In the genomic region with DNA sequence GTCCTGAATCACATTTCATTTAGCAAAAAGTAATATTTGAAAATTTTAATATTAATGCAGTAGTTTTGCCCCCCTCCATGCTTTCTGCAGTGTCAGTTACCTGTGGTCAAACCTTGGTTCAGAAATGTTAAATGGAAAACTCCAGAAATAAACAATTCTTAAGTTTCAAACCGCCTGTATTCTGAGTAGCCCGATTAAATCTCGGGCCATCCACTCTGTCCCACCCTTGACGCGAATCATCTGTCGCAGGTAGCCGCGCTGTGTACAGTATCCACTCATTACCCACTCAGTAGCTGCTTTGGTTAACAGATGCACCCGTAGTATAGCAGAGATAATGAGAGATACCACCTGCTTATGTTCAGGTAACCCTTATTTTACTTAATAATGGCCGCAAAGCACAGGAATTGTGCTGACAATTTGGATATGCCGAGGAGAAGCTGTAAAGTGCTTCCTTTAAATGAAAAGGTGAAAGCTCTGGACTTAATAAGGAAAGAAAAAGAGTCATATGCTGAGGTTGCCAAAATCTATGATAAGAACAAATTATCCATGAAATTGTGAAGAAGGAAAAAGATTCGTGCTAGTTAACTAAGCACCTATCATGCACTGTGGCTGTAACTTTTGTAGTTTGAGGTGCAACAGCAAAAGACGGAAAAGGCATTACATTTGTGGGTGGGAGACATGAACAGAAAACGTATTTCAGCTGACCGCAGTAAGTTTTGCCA, we compare ENCODE assay signal across 8 cellular contexts. TPM values are rescaled to one million over a fixed set of nuclear protein-coding genes. Genes with fewer than 3 reads are reported as not detected.
A peak's percentile ranks its signal among the peaks of the same experiment; 100 is the strongest.
DNase-seq lines count a peak whose midpoint lies in the region; ATAC-seq and TF ChIP-seq lines count a peak whose summit lies in the region.

No MANE protein-coding gene starts in this region.

- H3K4me3 Mint-ChIP-seq in T-helper 17 cell, result peak overlapping the region; percentile 92
- peak overlapping the region; percentile 91 to 93 for H3K4me3 Mint-ChIP-seq in stimulated activated naive B cell treated with anti-CD40 and anti-IgM and Interleukin-4, amounts not matched to agents 10 μg/mL and 1 μg/mL and 100 μg/mL, for 72 hours

- peak; percentile 62 for DNase-seq in NCI-H2171 treated with DMSO at 0.1 percent for 48 hours (lab: John Stamatoyannopoulos, UW)
- no peak for DNase-seq in NCI-H2171 (lab: John Stamatoyannopoulos, UW)
- DNase-seq in T-helper 17 cell, result no peak
- no peak for DNase-seq in stimulated activated naive B cell treated with anti-CD40 and anti-IgM and Interleukin-4, amounts not matched to agents 10 μg/mL and 1 μg/mL and 100 μg/mL, for 72 hours
- no peak for DNase-seq in glomerular visceral epithelial cell (ENCODE audit: extremely low spot score)
- no peak for DNase-seq in NOMO-1 (lab: John Stamatoyannopoulos, UW; ENCODE audit: unreplicated experiment in 2 of 2)

- no peaks in the 10 kb centered on the region for H3K9me3 Mint-ChIP-seq in stimulated activated naive B cell treated with anti-CD40 and anti-IgM and Interleukin-4, amounts not matched to agents 10 μg/mL and 1 μg/mL and 100 μg/mL, for 72 hours

- TF ChIP-seq EP300 in gastroesophageal sphincter (IDR thresholded peaks at IDR 0.05), result no peak

- H3K9me3 ChIP-seq in T-helper 17 cell (ENCODE audit: control insufficient read depth, low read length, poor library complexity, severe bottlenecking), result no peaks in the 10 kb centered on the region
- H3K9me3 ChIP-seq in gastroesophageal sphincter, result no peaks in the 10 kb centered on the region

- H3K36me3 ChIP-seq in gastroesophageal sphincter, result no peaks in the 10 kb centered on the region

- TF ChIP-seq POLR2A in gastroesophageal sphincter (IDR thresholded peaks at IDR 0.05), result peak in 1 of 2 donors; percentile 8

- no peaks in the 10 kb centered on the region for H3K27me3 ChIP-seq in gastroesophageal sphincter

- peaks cover 2% of the 10 kb centered on the region for H3K36me3 Mint-ChIP-seq in T-helper 17 cell (ENCODE audit: low read depth)
- peaks cover 3 to 10% of the 10 kb centered on the region in 2 donors for H3K36me3 Mint-ChIP-seq in stimulated activated naive B cell treated with anti-CD40 and anti-IgM and Interleukin-4, amounts not matched to agents 10 μg/mL and 1 μg/mL and 100 μg/mL, for 72 hours

- WGBS in gastroesophageal sphincter (ENCODE audit: low coverage in 1 of 2), 2 donors, result 28 to 31% methylated on average over 12 to 15 of the region's 15 CpGs

- peak overlapping the region; percentile 100 for H3K27ac Mint-ChIP-seq in T-helper 17 cell
- H3K27ac Mint-ChIP-seq in stimulated activated naive B cell treated with anti-CD40 and anti-IgM and Interleukin-4, amounts not matched to agents 10 μg/mL and 1 μg/mL and 100 μg/mL, for 72 hours, result peak overlapping the region; percentile 100

- H3K4me1 Mint-ChIP-seq in T-helper 17 cell, result peaks cover 37% of the 10 kb centered on the region
- H3K4me1 Mint-ChIP-seq in stimulated activated naive B cell treated with anti-CD40 and anti-IgM and Interleukin-4, amounts not matched to agents 10 μg/mL and 1 μg/mL and 100 μg/mL, for 72 hours, result peaks cover 23 to 32% of the 10 kb centered on the region in 2 donors

- H3K27ac ChIP-seq in gastroesophageal sphincter, result peak overlapping the region; percentile 98 to 99 (median 98)

- H3K4me1 ChIP-seq in gastroesophageal sphincter, result peaks cover 5 to 28% (median 11%) of the 10 kb centered on the region in 3 donors

- H3K27me3 Mint-ChIP-seq in T-helper 17 cell, result peaks cover 21% of the 10 kb centered on the region
- peaks cover 13 to 26% of the 10 kb centered on the region in 2 donors for H3K27me3 Mint-ChIP-seq in stimulated activated naive B cell treated with anti-CD40 and anti-IgM and Interleukin-4, amounts not matched to agents 10 μg/mL and 1 μg/mL and 100 μg/mL, for 72 hours

- peak overlapping the region; percentile 66 to 99 for H3K4me3 ChIP-seq in gastroesophageal sphincter

- no peak for TF ChIP-seq CTCF in gastroesophageal sphincter (IDR thresholded peaks at IDR 0.05)

- no peak for ATAC-seq in T-helper 17 cell
- no peak for ATAC-seq in gastroesophageal sphincter
- no peak for ATAC-seq in stimulated activated naive B cell treated with anti-CD40 and anti-IgM and Interleukin-4, amounts not matched to agents 10 μg/mL and 1 μg/mL and 100 μg/mL, for 72 hours (replicated peaks)
- no peak for ATAC-seq in GM19463 (IDR thresholded peaks at IDR 0.05; ENCODE audit: unreplicated experiment)

RNA-seq across cellular contexts. Expression of gene SCYL3, which starts 0.9 kb away (rescaled TPM):
- 10 to 100 TPM in 1 of 2 donors, 1 to 10 TPM in 1; 7.4 to 11.2 TPM for total RNA-seq in T-helper 17 cell
- 10 to 100 TPM; 10.5 to 14.2 (median 11.9) TPM for total RNA-seq in gastroesophageal sphincter
